ENCODE assay signal across 22 cellular contexts in genomic region chr14:33510991-33511390, GRCh38.
A peak's percentile ranks its signal among the peaks of the same experiment; 100 is the strongest.
DNase-seq lines count a peak whose midpoint lies in the region; ATAC-seq, FAIRE-seq and TF ChIP-seq lines count a peak whose summit lies in the region.
"Had no signal": no experiment of that assay in that cellular context is flagged by ENCODE, and none has a peak within 500 bp of the region (broad histone marks: within the 10 kb centered on the region; RNA-seq: fewer than 3 reads in every experiment).

No MANE protein-coding gene starts in this region.

- BruUV-seq in GM12878 (replicated peaks; lab: Mats Ljungman, UMichigan): no TSS peak

- ATAC-seq in SK-N-SH treated with all-trans-retinoic acid at 6 μM for 48 hours (no peak), GM12878 (peak; percentile 34), left colon (no peak)
- ATAC-seq: PC-3, T-cell had no signal

- RAD21 ChIA-PET in GM12878 (lab: Charles Lee; ENCODE audit: unreplicated experiment): interaction anchor here (0.6 to 8.8 kb wide), 23 partner anchors 10 to 281 kb away, joined by 3 to 209 read pairs (median 11); no protein-coding TSS in a partner anchor

- H3K9ac ChIP-seq in SK-N-SH: no peak overlapping the region
- no peak overlapping the region for H3K9ac ChIP-seq in GM12878 (ENCODE audit: control insufficient read depth, insufficient read depth, low read length)
- H3K9ac ChIP-seq: BLaER1 had no signal

- H3K4me2 ChIP-seq in SK-N-SH: no peak overlapping the region
- H3K4me2 ChIP-seq in GM12878 (ENCODE audit: control insufficient read depth, insufficient read depth): no peak overlapping the region
- H3K4me2 ChIP-seq: BLaER1 had no signal

- no peak for TF ChIP-seq RAD21 in SK-N-SH (IDR thresholded peaks at IDR 0.05; ENCODE audit: low read length)
- no peak for TF ChIP-seq RAD21 in GM12878 (IDR thresholded peaks at IDR 0.05; ENCODE audit: insufficient read depth, low read depth, low read length)

- H3K9me3 ChIP-seq in SK-N-SH (no peaks in the 10 kb centered on the region), GM12878 (replicated peaks; ENCODE audit: control insufficient read depth, insufficient read depth, low read length) (no peaks in the 10 kb centered on the region), WERI-Rb-1 (ENCODE audit: severe bottlenecking) (no peaks in the 10 kb centered on the region)
- H3K9me3 ChIP-seq: BLaER1, MG63 had no signal

- intact Hi-C loops in GM12878 (cut with micrococcal nuclease; ENCODE audit: unreplicated experiment): no loop called here
- intact Hi-C loops in left colon (cut with DNase I, micrococcal nuclease): no loop called here

- no peaks in the 10 kb centered on the region for H3K79me2 ChIP-seq in SK-N-SH (ENCODE audit: insufficient read depth)
- no peaks in the 10 kb centered on the region for H3K79me2 ChIP-seq in GM12878 (ENCODE audit: control insufficient read depth, insufficient read depth, low read length)

- no peaks in the 10 kb centered on the region for H4K20me1 ChIP-seq in SK-N-SH (ENCODE audit: insufficient read depth)
- no peaks in the 10 kb centered on the region for H4K20me1 ChIP-seq in GM12878 (ENCODE audit: control insufficient read depth, insufficient read depth)
- H4K20me1 ChIP-seq: BLaER1 had no signal

- WGBS in SK-N-SH (ENCODE audit: low lambda C conversion rate): 77% methylated on average over 3 of the region's 3 CpGs
- WGBS in GM12878 (ENCODE audit: insufficient coverage, insufficient replicate concordance, low lambda C conversion rate, missing lambda C conversion rate): 10% methylated on average over 3 of the region's 3 CpGs

- H3K4me3 ChIP-seq in SK-N-SH (ENCODE audit: low read depth in 2 of 2, low read length in 1 of 2) (no peak overlapping the region), GM12878 (no peak overlapping the region), WERI-Rb-1 (ENCODE audit: low read depth, low read length) (no peak overlapping the region)
- H3K4me3 ChIP-seq: BLaER1, MG63 had no signal

- H2AFZ ChIP-seq in SK-N-SH (ENCODE audit: low read depth): no peak overlapping the region
- no peak overlapping the region for H2AFZ ChIP-seq in GM12878 (ENCODE audit: control insufficient read depth, low read depth, low read length)

- no peak for DNase-seq in SK-N-SH
- DNase-seq in NCI-H524 treated with DMSO at 0.1 percent for 48 hours (lab: John Stamatoyannopoulos, UW): peak; percentile 15
- no peak for DNase-seq in GM12878 (ENCODE audit: low read depth, low spot score)
- no peak for DNase-seq in WERI-Rb-1
- DNase-seq in dedifferentiated amniotic fluid mesenchymal stem cell (ENCODE audit: extremely low spot score): no peak
- no peak for DNase-seq in left colon
- DNase-seq: 8988T; ACHN; CD4-positive, CD25-positive, alpha-beta regulatory T cell; DMS53; HCEC 1CT; KBM-7; MG63; NCI-H1105 treated with DMSO at 0.1 percent for 48 hours; NCI-H146; NCI-H2029; NCI-H446; PC-3; T-cell had no signal

- no peaks in the 10 kb centered on the region for H3K27me3 ChIP-seq in SK-N-SH (ENCODE audit: insufficient read depth)
- H3K27me3 ChIP-seq in GM12878 (replicated peaks in 1 of 2; ENCODE audit: control insufficient read depth in 2 of 2, insufficient read depth in 2 of 2, low read length in 1 of 2): peaks cover 0 to 2% of the 10 kb centered on the region in 2 experiments; a peak in 1 of 4 replicates
- H3K27me3 ChIP-seq in WERI-Rb-1 (ENCODE audit: insufficient read depth, low read depth, severe bottlenecking): no peaks in the 10 kb centered on the region
- H3K27me3 ChIP-seq: BLaER1, MG63 had no signal

- no peak for TF ChIP-seq POLR2A in GM12878 (IDR thresholded peaks at IDR 0.05; ENCODE audit: low read depth, low read length)

- no peak overlapping the region for H3K27ac ChIP-seq in SK-N-SH (ENCODE audit: low read depth in 2 of 2, low read length in 1 of 2)
- no peak overlapping the region for H3K27ac ChIP-seq in GM12878 (ENCODE audit: control insufficient read depth, insufficient read depth)
- no peak overlapping the region for H3K27ac ChIP-seq in WERI-Rb-1
- H3K27ac ChIP-seq: BLaER1 had no signal

- no peaks in the 10 kb centered on the region for H3K36me3 ChIP-seq in SK-N-SH (replicated peaks in 1 of 2; ENCODE audit: control insufficient read depth in 1 of 2, insufficient read depth in 2 of 2, low read length in 1 of 2)
- no peaks in the 10 kb centered on the region for H3K36me3 ChIP-seq in GM12878 (ENCODE audit: control insufficient read depth in 2 of 2, insufficient read depth in 2 of 2, low read length in 1 of 2)
- H3K36me3 ChIP-seq in WERI-Rb-1: no peaks in the 10 kb centered on the region
- H3K36me3 ChIP-seq: BLaER1, MG63 had no signal

- in situ Hi-C loops in GM12878 (cut with MboI): no loop called here

- CTCF ChIA-PET in SK-N-SH (lab: Yijun Ruan, JAX) (no interaction called here), GM12878 (lab: Yijun Ruan, JAX) (interaction anchor here (1.0 to 8.3 kb wide), 20 partner anchors 7 to 281 kb away, joined by 3 to 138 read pairs (median 9); no protein-coding TSS in a partner anchor)

- peaks cover 8% of the 10 kb centered on the region for H3F3A ChIP-seq in SK-N-SH (replicated peaks; ENCODE audit: insufficient read depth)

- no peak for FAIRE-seq in GM12878 (lab: Jason Lieb, UNC)
- FAIRE-seq: H1 had no signal

- H3K4me1 ChIP-seq in SK-N-SH (ENCODE audit: control insufficient read depth in 1 of 2, insufficient read depth in 2 of 2, low read depth in 1 of 2, low read length in 1 of 2) (peaks cover 0 to 4% of the 10 kb centered on the region in 2 experiments; a peak in 3 of 4 replicates), GM12878 (ENCODE audit: control insufficient read depth, insufficient read depth, low read length) (no peaks in the 10 kb centered on the region)
- H3K4me1 ChIP-seq: BLaER1 had no signal

- SMC1A ChIA-PET in GM12878 (lab: Charles Lee; ENCODE audit: uncharacterized antibody, unreplicated experiment): interaction anchor here (0.6 to 14.2 kb wide), 21 partner anchors 15 to 588 kb away, joined by 3 to 298 read pairs (median 6); no protein-coding TSS in a partner anchor

- POLR2A ChIA-PET in SK-N-SH (lab: Yijun Ruan, JAX) (no interaction called here), GM12878 (lab: Charles Lee) (interaction anchor here (0.9 to 7.5 kb wide), 10 partner anchors 9 to 281 kb away, joined by 3 to 101 read pairs (median 6); no protein-coding TSS in a partner anchor)

- TF ChIP-seq CTCF in SK-N-SH (IDR thresholded peaks at IDR 0.05) (no peak), GM12878 (IDR thresholded peaks at IDR 0.05 in 2 of 3, conservative IDR thresholded peaks at IDR 0.05 in 1 of 3; ENCODE audit: control insufficient read depth in 2 of 3, extremely low read depth in 1 of 3, insufficient read depth in 1 of 3, low read depth in 3 of 3, low read length in 3 of 3) (no peak), WERI-Rb-1 (IDR thresholded peaks at IDR 0.05; ENCODE audit: low read depth, low read length) (no peak)

- no peak for TF ChIP-seq EP300 in SK-N-SH (IDR thresholded peaks at IDR 0.05; ENCODE audit: borderline replicate concordance in 1 of 2, low read depth in 1 of 2, low read length in 1 of 2)
- TF ChIP-seq EP300 in GM12878 (IDR thresholded peaks at IDR 0.05; ENCODE audit: borderline replicate concordance in 1 of 2, control insufficient read depth in 1 of 2, low read depth in 2 of 2, low read length in 2 of 2): no peak

- no peaks in the 10 kb centered on the region for H3K9me2 ChIP-seq in SK-N-SH

TF ChIP-seq in SK-N-SH treated with all-trans-retinoic acid at 6 μM for 48 hours, 23 proteins besides CTCF, POLR2A, EP300 and RAD21:
- peak; percentile 48 for TF ChIP-seq ISL1 (CRISPR knock-in tag; IDR thresholded peaks at IDR 0.05)
- no peak for TF ChIP-seq CREB5 (CRISPR knock-in tag; IDR thresholded peaks at IDR 0.05; ENCODE audit: low read depth)

TF ChIP-seq in SK-N-SH, 30 proteins besides CTCF, POLR2A, EP300 and RAD21 (continues in another document):
- TF ChIP-seq ELF1 (IDR thresholded peaks at IDR 0.05) (no peak), EZH2phosphoT487 (IDR thresholded peaks at IDR 0.05; ENCODE audit: borderline replicate concordance, low read depth) (no peak), MEF2A (IDR thresholded peaks at IDR 0.05; ENCODE audit: borderline replicate concordance, low read depth) (no peak), NRF1 (IDR thresholded peaks at IDR 0.05; ENCODE audit: low read depth, low read length) (no peak)

TF ChIP-seq in GM12878, 131 proteins besides CTCF, POLR2A, EP300 and RAD21:
- peak; percentile 56; the same call in 1 of the 2 replicates for TF ChIP-seq RB1 (IDR thresholded peaks at IDR 0.05; ENCODE audit: borderline replicate concordance)
- TF ChIP-seq YBX1 (IDR thresholded peaks at IDR 0.05): peak; percentile 29; the same call in 1 of the 2 replicates
- TF ChIP-seq ZNF622 (IDR thresholded peaks at IDR 0.05): no peak
- TF ChIP-seq GATAD2B (conservative IDR thresholded peaks at IDR 0.05; ENCODE audit: low read depth): 0 out of 2 replicates have a peak, but pooled peaks have one; percentile 39
- TF ChIP-seq BRCA1 (IDR thresholded peaks at IDR 0.05; ENCODE audit: low read depth, low read length): no peak
- TF ChIP-seq MEF2B (IDR thresholded peaks at IDR 0.05; ENCODE audit: partially characterized antibody, poor library complexity, severe bottlenecking): peak; percentile 98
